ENCODE assay signal across 16 cellular contexts in genomic region chr3:127291611-127292010, GRCh38. TPM values are rescaled to one million over a fixed set of nuclear protein-coding genes. Genes with fewer than 3 reads are reported as not detected.
DNase-seq lines count a peak whose midpoint lies in the region; ATAC-seq lines count a peak whose summit lies in the region.
"Had no signal": no experiment of that assay in that cellular context is flagged by ENCODE, and none has a peak within 500 bp of the region (broad histone marks: within the 10 kb centered on the region; RNA-seq: fewer than 3 reads in every experiment).

No MANE protein-coding gene starts in this region.

- H3K27me3 Mint-ChIP-seq in activated CD4-positive, alpha-beta T cell treated with anti-CD3 and anti-CD28 coated beads for 36 hours = peaks cover 11% of the 10 kb centered on the region
- H3K27me3 Mint-ChIP-seq in activated T-cell treated with anti-CD3 and anti-CD28 coated beads, Interleukin-2, amount 50 U/mL, for 4 hours (ENCODE audit: low read depth) = peaks cover 5% of the 10 kb centered on the region
- H3K27me3 Mint-ChIP-seq in activated T-helper 17 cell treated with anti-CD3 and anti-CD28 coated beads, Interleukin-2, amount 50 U/mL, for 72 hours = peaks cover 14% of the 10 kb centered on the region

- no peak overlapping the region for H3K27ac Mint-ChIP-seq in activated CD4-positive, alpha-beta T cell treated with anti-CD3 and anti-CD28 coated beads for 36 hours
- H3K27ac Mint-ChIP-seq in activated T-helper 17 cell treated with anti-CD3 and anti-CD28 coated beads, Interleukin-2, amount 50 U/mL, for 72 hours = no peak overlapping the region
- H3K27ac Mint-ChIP-seq: CD14-positive monocyte; CD8-positive, alpha-beta T cell had no signal

- no peak overlapping the region for H3K4me3 Mint-ChIP-seq in activated CD4-positive, alpha-beta T cell treated with anti-CD3 and anti-CD28 coated beads for 36 hours
- no peak overlapping the region for H3K4me3 Mint-ChIP-seq in activated T-cell treated with anti-CD3 and anti-CD28 coated beads, Interleukin-2, amount 50 U/mL, for 4 hours
- no peak overlapping the region for H3K4me3 Mint-ChIP-seq in activated T-helper 17 cell treated with anti-CD3 and anti-CD28 coated beads, Interleukin-2, amount 50 U/mL, for 72 hours
- H3K4me3 Mint-ChIP-seq: CD14-positive monocyte; CD8-positive, alpha-beta T cell had no signal

- H3K4me1 Mint-ChIP-seq in activated CD4-positive, alpha-beta T cell treated with anti-CD3 and anti-CD28 coated beads for 36 hours = no peaks in the 10 kb centered on the region
- H3K4me1 Mint-ChIP-seq in activated T-cell treated with anti-CD3 and anti-CD28 coated beads, Interleukin-2, amount 50 U/mL, for 4 hours (ENCODE audit: low read depth) = no peaks in the 10 kb centered on the region
- no peaks in the 10 kb centered on the region for H3K4me1 Mint-ChIP-seq in activated T-helper 17 cell treated with anti-CD3 and anti-CD28 coated beads, Interleukin-2, amount 50 U/mL, for 72 hours

- POLR2A ChIA-PET in activated CD4-positive, alpha-beta T cell treated with anti-CD3 and anti-CD28 coated beads for 36 hours (lab: Charles Lee) = no interaction called here

- H3K36me3 Mint-ChIP-seq in activated CD4-positive, alpha-beta T cell treated with anti-CD3 and anti-CD28 coated beads for 36 hours (ENCODE audit: low read depth) = no peaks in the 10 kb centered on the region
- no peaks in the 10 kb centered on the region for H3K36me3 Mint-ChIP-seq in activated T-cell treated with anti-CD3 and anti-CD28 coated beads, Interleukin-2, amount 50 U/mL, for 4 hours (ENCODE audit: insufficient read depth)
- no peaks in the 10 kb centered on the region for H3K36me3 Mint-ChIP-seq in activated T-helper 17 cell treated with anti-CD3 and anti-CD28 coated beads, Interleukin-2, amount 50 U/mL, for 72 hours (ENCODE audit: low read depth)
- H3K36me3 Mint-ChIP-seq: CD14-positive monocyte; CD8-positive, alpha-beta T cell had no signal

- ATAC-seq in activated CD4-positive, alpha-beta T cell treated with anti-CD3 and anti-CD28 coated beads for 36 hours = peak; percentile 40
- peak; percentile 41 to 62 for ATAC-seq in activated T-cell treated with anti-CD3 and anti-CD28 coated beads, Interleukin-2, amount 50 U/mL, for 4 hours
- ATAC-seq in activated T-helper 17 cell treated with anti-CD3 and anti-CD28 coated beads, Interleukin-2, amount 50 U/mL, for 72 hours (replicated peaks) = peak; percentile 69
- no peak for ATAC-seq in HG03045 (IDR thresholded peaks at IDR 0.05; ENCODE audit: unreplicated experiment)
- ATAC-seq: CD8-positive, alpha-beta T cell; HCT116 had no signal

- peaks cover 2% of the 10 kb centered on the region for H3K9me3 Mint-ChIP-seq in activated CD4-positive, alpha-beta T cell treated with anti-CD3 and anti-CD28 coated beads for 36 hours (ENCODE audit: low read depth)
- H3K9me3 Mint-ChIP-seq in activated T-cell treated with anti-CD3 and anti-CD28 coated beads, Interleukin-2, amount 50 U/mL, for 4 hours = peaks cover 8% of the 10 kb centered on the region
- H3K9me3 Mint-ChIP-seq in activated T-helper 17 cell treated with anti-CD3 and anti-CD28 coated beads, Interleukin-2, amount 50 U/mL, for 72 hours = no peaks in the 10 kb centered on the region

- CTCF ChIA-PET in activated CD4-positive, alpha-beta T cell treated with anti-CD3 and anti-CD28 coated beads for 36 hours (lab: Charles Lee) = no interaction called here

- intact Hi-C loops in activated CD4-positive, alpha-beta T cell treated with anti-CD3 and anti-CD28 coated beads for 36 hours (cut with DNase I, micrococcal nuclease) = no loop called here

- DNase-seq in activated CD4-positive, alpha-beta T cell treated with anti-CD3 and anti-CD28 coated beads for 36 hours = peak; percentile 20
- no peak for DNase-seq in activated CD4-positive, alpha-beta T cell treated with anti-CD3 and anti-CD28 coated beads, Interleukin-2, amount 50 U/mL, for 4 hours
- no peak for DNase-seq in activated T-cell treated with anti-CD3 and anti-CD28 coated beads, Interleukin-2, amount 50 U/mL, for 4 hours
- DNase-seq in activated T-cell treated with anti-CD3 and anti-CD28 coated beads for 4 hours = no peak
- no peak for DNase-seq in kidney glomerular epithelial cell (lab: John Stamatoyannopoulos, UW)
- DNase-seq: CD8-positive, alpha-beta T cell; COR-L47; DMS153; DMS79 treated with DMSO at 0.1 percent for 48 hours; EL; GM23248 had no signal

RNA-seq across cellular contexts. Expression of gene PRR20G, which starts 3.8 kb away (rescaled TPM):
- not detected for total RNA-seq in activated CD4-positive, alpha-beta T cell treated with anti-CD3 and anti-CD28 coated beads for 36 hours
- total RNA-seq in activated T-cell treated with anti-CD3 and anti-CD28 coated beads, Interleukin-2, amount 50 U/mL, for 4 hours = not detected
- total RNA-seq in activated T-helper 17 cell treated with anti-CD3 and anti-CD28 coated beads, Interleukin-2, amount 50 U/mL, for 72 hours = not detected
- total RNA-seq: A673; CD8-positive, alpha-beta T cell; GM23248 had no signal
